In the genomic region with DNA sequence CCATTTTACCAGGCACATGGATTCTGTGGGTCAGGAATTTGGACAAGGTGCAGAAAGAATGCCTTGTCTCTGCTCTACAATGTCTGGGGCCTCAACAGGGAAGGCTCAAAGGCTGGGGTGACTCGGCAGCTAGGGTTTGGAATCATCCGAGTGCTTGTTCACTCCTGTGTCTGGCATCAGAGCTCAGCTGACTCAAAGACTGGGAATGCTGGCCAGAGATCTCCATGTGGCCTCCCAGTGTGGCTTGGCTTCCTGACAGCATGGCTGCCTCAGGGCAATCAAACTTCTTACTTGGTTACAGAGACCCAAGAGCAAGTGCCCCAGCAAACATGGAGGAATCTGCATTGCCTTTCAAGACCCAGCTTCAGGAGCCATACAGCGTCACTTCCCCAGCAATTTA, we compare ENCODE assay signal across 10 cellular contexts.
A peak's percentile ranks its signal among the peaks of the same experiment; 100 is the strongest.
DNase-seq lines count a peak whose midpoint lies in the region; ATAC-seq and TF ChIP-seq lines count a peak whose summit lies in the region.
"Had no signal": no experiment of that assay in that cellular context is flagged by ENCODE, and none has a peak within 500 bp of the region (broad histone marks: within the 10 kb centered on the region; RNA-seq: fewer than 3 reads in every experiment).

No MANE protein-coding gene starts in this region.

- H3K9me3 Mint-ChIP-seq in Calu3 (ENCODE audit: low read depth, unreplicated experiment), result peaks cover 7% of the 10 kb centered on the region

- H3K27me3 Mint-ChIP-seq in Calu3 (ENCODE audit: unreplicated experiment), result no peaks in the 10 kb centered on the region

- H3K4me1 ChIP-seq in SK-N-SH (ENCODE audit: control insufficient read depth in 1 of 2, insufficient read depth in 2 of 2, low read depth in 1 of 2, low read length in 1 of 2), result no peaks in the 10 kb centered on the region; a peak in 1 of 4 replicates
- H3K4me1 ChIP-seq in skeletal muscle satellite cell (ENCODE audit: control insufficient read depth, insufficient read depth, low read length), result peaks cover 50% of the 10 kb centered on the region

- no peak for ATAC-seq in HG03039 (IDR thresholded peaks at IDR 0.05; ENCODE audit: unreplicated experiment)

- TF ChIP-seq CTCF in SK-N-SH (IDR thresholded peaks at IDR 0.05), result no peak
- TF ChIP-seq CTCF in fibroblast of mammary gland (conservative IDR thresholded peaks at IDR 0.05; ENCODE audit: control insufficient read depth, insufficient read depth, low read depth, low read length), result no peak
- no peak for TF ChIP-seq CTCF in Calu3 (IDR thresholded peaks at IDR 0.05; ENCODE audit: unreplicated experiment)

- peaks cover 8% of the 10 kb centered on the region for H3F3A ChIP-seq in SK-N-SH (replicated peaks; ENCODE audit: insufficient read depth)

- no peaks in the 10 kb centered on the region for H4K20me1 ChIP-seq in SK-N-SH (ENCODE audit: insufficient read depth)

- H3K9me2 ChIP-seq in SK-N-SH, result no peaks in the 10 kb centered on the region

- H3K27ac ChIP-seq in SK-N-SH (ENCODE audit: low read depth in 2 of 2, low read length in 1 of 2), result peak overlapping the region in 1 of 2 experiments; percentile 66; a peak in 2 of 4 replicates
- H3K27ac ChIP-seq: 22Rv1 had no signal

- POLR2A ChIA-PET in SK-N-SH (lab: Yijun Ruan, JAX), result interaction anchor here (0.8 kb wide), 1 partner anchor 111 kb away, joined by 3 read pairs; no protein-coding TSS in a partner anchor

- H3K4me1 Mint-ChIP-seq in Calu3 (ENCODE audit: low read depth, unreplicated experiment), result peaks cover 19% of the 10 kb centered on the region

- H3K9me3 ChIP-seq in SK-N-SH, result no peaks in the 10 kb centered on the region
- H3K9me3 ChIP-seq in skeletal muscle satellite cell (replicated peaks; ENCODE audit: low read length), result peaks cover 4% of the 10 kb centered on the region

- no peak overlapping the region for H3K4me3 Mint-ChIP-seq in Calu3 (ENCODE audit: low read depth, unreplicated experiment)

- no TSS peak for BruUV-seq in Calu3 (replicated peaks; lab: Mats Ljungman, UMichigan)

- no peak overlapping the region for H3K4me3 ChIP-seq in SK-N-SH (ENCODE audit: low read depth in 2 of 2, low read length in 1 of 2)
- H3K4me3 ChIP-seq in fibroblast of mammary gland (ENCODE audit: control insufficient read depth, low read depth, low read length), result no peak overlapping the region
- H3K4me3 ChIP-seq in skeletal muscle satellite cell (ENCODE audit: low read length), result no peak overlapping the region
- H3K4me3 ChIP-seq: lung had no signal

- H3K79me2 ChIP-seq in SK-N-SH (ENCODE audit: insufficient read depth), result no peaks in the 10 kb centered on the region

- intact Hi-C loops in Calu3 (cut with micrococcal nuclease; ENCODE audit: unreplicated experiment), result no loop called here

- no peak overlapping the region for H2AFZ ChIP-seq in SK-N-SH (ENCODE audit: low read depth)

- peak; percentile 22 for DNase-seq in DMS 273 (lab: John Stamatoyannopoulos, UW; ENCODE audit: unreplicated experiment)
- no peak for DNase-seq in DMS 273 treated with DMSO at 0.1 percent for 48 hours (lab: John Stamatoyannopoulos, UW)
- DNase-seq in SK-N-SH, result no peak
- DNase-seq in fibroblast of mammary gland (ENCODE audit: low read depth), result peak; percentile 97
- no peak for DNase-seq in Calu3
- DNase-seq in NCI-H2227 treated with DMSO at 0.1 percent for 48 hours (lab: John Stamatoyannopoulos, UW), result no peak

- H3K36me3 ChIP-seq in SK-N-SH (replicated peaks in 1 of 2; ENCODE audit: control insufficient read depth in 1 of 2, insufficient read depth in 2 of 2, low read length in 1 of 2) (peaks cover 0 to 3% of the 10 kb centered on the region in 2 experiments), skeletal muscle satellite cell (ENCODE audit: insufficient read depth, low read length) (no peaks in the 10 kb centered on the region)

- WGBS in SK-N-SH (ENCODE audit: low lambda C conversion rate), result 33% methylated on average over 3 of the region's 3 CpGs

- CTCF ChIA-PET in SK-N-SH (lab: Yijun Ruan, JAX) (interaction anchor here (1.0 to 1.5 kb wide), 4 partner anchors 18 to 519 kb away, joined by 3 to 7 read pairs (median 4); no protein-coding TSS in a partner anchor), Calu3 (lab: Charles Lee) (no interaction called here)

- H3K9ac ChIP-seq in SK-N-SH (no peak overlapping the region), skeletal muscle satellite cell (ENCODE audit: low read depth, low read length) (peak overlapping the region; percentile 29)

- no peak overlapping the region for H3K27ac Mint-ChIP-seq in Calu3 (ENCODE audit: unreplicated experiment)

- no peak overlapping the region for H3K4me2 ChIP-seq in SK-N-SH
- H3K4me2 ChIP-seq in skeletal muscle satellite cell (ENCODE audit: low read length), result no peak overlapping the region

- H3K27me3 ChIP-seq in SK-N-SH (ENCODE audit: insufficient read depth) (no peaks in the 10 kb centered on the region), skeletal muscle satellite cell (ENCODE audit: control insufficient read depth, insufficient read depth, low read length) (no peaks in the 10 kb centered on the region)

- TF ChIP-seq EP300 in SK-N-SH (IDR thresholded peaks at IDR 0.05; ENCODE audit: borderline replicate concordance in 1 of 2, low read depth in 1 of 2, low read length in 1 of 2), result peak in 1 of 2 experiments; percentile 82; a peak in 1 of 4 replicates

- H3K36me3 Mint-ChIP-seq in Calu3 (ENCODE audit: insufficient read depth, unreplicated experiment), result peaks cover 5% of the 10 kb centered on the region

- no peak for TF ChIP-seq RAD21 in SK-N-SH (IDR thresholded peaks at IDR 0.05; ENCODE audit: low read length)

TF ChIP-seq in SK-N-SH, 30 proteins besides CTCF, POLR2A, EP300 and RAD21 (continues in another document):
- no peak for TF ChIP-seq FOXM1 (IDR thresholded peaks at IDR 0.05; ENCODE audit: low read depth)
- TF ChIP-seq ELF1 (IDR thresholded peaks at IDR 0.05), result no peak
- peak; percentile 71; the same call in 1 of the 2 replicates for TF ChIP-seq TEAD4 (IDR thresholded peaks at IDR 0.05; ENCODE audit: borderline replicate concordance, insufficient read depth)
- TF ChIP-seq, protein P1, sequence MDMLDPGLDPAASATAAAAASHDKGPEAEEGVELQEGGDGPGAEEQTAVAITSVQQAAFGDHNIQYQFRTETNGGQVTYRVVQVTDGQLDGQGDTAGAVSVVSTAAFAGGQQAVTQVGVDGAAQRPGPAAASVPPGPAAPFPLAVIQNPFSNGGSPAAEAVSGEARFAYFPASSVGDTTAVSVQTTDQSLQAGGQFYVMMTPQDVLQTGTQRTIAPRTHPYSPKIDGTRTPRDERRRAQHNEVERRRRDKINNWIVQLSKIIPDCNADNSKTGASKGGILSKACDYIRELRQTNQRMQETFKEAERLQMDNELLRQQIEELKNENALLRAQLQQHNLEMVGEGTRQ (IDR thresholded peaks at IDR 0.05; ENCODE audit: borderline replicate concordance, low read depth, low read length), result no peak
- TF ChIP-seq JUND (IDR thresholded peaks at IDR 0.05), result peak; percentile 54; the same call in 1 of the 2 replicates
- TF ChIP-seq, protein P2, sequence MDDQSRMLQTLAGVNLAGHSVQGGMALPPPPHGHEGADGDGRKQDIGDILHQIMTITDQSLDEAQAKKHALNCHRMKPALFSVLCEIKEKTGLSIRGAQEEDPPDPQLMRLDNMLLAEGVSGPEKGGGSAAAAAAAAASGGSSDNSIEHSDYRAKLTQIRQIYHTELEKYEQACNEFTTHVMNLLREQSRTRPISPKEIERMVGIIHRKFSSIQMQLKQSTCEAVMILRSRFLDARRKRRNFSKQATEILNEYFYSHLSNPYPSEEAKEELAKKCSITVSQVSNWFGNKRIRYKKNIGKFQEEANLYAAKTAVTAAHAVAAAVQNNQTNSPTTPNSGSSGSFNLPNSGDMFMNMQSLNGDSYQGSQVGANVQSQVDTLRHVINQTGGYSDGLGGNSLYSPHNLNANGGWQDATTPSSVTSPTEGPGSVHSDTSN (IDR thresholded peaks at IDR 0.05), result peak; percentile 44; the same call in 1 of the 2 replicates
- TF ChIP-seq RCOR1 (IDR thresholded peaks at IDR 0.05; ENCODE audit: low read length), result no peak
- TF ChIP-seq, protein P3, sequence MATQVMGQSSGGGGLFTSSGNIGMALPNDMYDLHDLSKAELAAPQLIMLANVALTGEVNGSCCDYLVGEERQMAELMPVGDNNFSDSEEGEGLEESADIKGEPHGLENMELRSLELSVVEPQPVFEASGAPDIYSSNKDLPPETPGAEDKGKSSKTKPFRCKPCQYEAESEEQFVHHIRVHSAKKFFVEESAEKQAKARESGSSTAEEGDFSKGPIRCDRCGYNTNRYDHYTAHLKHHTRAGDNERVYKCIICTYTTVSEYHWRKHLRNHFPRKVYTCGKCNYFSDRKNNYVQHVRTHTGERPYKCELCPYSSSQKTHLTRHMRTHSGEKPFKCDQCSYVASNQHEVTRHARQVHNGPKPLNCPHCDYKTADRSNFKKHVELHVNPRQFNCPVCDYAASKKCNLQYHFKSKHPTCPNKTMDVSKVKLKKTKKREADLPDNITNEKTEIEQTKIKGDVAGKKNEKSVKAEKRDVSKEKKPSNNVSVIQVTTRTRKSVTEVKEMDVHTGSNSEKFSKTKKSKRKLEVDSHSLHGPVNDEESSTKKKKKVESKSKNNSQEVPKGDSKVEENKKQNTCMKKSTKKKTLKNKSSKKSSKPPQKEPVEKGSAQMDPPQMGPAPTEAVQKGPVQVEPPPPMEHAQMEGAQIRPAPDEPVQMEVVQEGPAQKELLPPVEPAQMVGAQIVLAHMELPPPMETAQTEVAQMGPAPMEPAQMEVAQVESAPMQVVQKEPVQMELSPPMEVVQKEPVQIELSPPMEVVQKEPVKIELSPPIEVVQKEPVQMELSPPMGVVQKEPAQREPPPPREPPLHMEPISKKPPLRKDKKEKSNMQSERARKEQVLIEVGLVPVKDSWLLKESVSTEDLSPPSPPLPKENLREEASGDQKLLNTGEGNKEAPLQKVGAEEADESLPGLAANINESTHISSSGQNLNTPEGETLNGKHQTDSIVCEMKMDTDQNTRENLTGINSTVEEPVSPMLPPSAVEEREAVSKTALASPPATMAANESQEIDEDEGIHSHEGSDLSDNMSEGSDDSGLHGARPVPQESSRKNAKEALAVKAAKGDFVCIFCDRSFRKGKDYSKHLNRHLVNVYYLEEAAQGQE (IDR thresholded peaks at IDR 0.05; ENCODE audit: low read depth, low read length), result no peak
- TF ChIP-seq FOXJ3 (CRISPR knock-in tag; IDR thresholded peaks at IDR 0.05), result no peak
- TF ChIP-seq RXRA (IDR thresholded peaks at IDR 0.05; ENCODE audit: borderline replicate concordance, low read depth), result peak; percentile 48; the same call in 1 of the 2 replicates
- TF ChIP-seq, protein P4, sequence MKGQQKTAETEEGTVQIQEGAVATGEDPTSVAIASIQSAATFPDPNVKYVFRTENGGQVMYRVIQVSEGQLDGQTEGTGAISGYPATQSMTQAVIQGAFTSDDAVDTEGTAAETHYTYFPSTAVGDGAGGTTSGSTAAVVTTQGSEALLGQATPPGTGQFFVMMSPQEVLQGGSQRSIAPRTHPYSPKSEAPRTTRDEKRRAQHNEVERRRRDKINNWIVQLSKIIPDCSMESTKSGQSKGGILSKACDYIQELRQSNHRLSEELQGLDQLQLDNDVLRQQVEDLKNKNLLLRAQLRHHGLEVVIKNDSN (IDR thresholded peaks at IDR 0.05; ENCODE audit: borderline replicate concordance, low read depth), result peak; percentile 35; the same call in 1 of the 2 replicates
- TF ChIP-seq CHD2 (IDR thresholded peaks at IDR 0.05; ENCODE audit: low read length, partially characterized antibody), result no peak
- TF ChIP-seq NRF1 (IDR thresholded peaks at IDR 0.05; ENCODE audit: low read depth, low read length), result no peak

Comparison
In these comparisons a context has a peak if more than half of its experiments do, and no peak if none do; other contexts are left out.
1. DNase-seq: peak in DMS 273 (single experiment) and fibroblast of mammary gland (single experiment); none in DMS 273 treated with DMSO at 0.1 percent for 48 hours (single experiment), SK-N-SH (single experiment), Calu3 (single experiment) and NCI-H2227 treated with DMSO at 0.1 percent for 48 hours (single experiment).